In genomic region chr6:29845405-29846006, GRCh38 we compare ENCODE assay signal across 1 cellular context.
TF ChIP-seq lines count a peak whose summit lies in the region.

No MANE protein-coding gene starts in this region.

TF ChIP-seq in GM12878, 131 proteins besides CTCF, POLR2A, EP300 and RAD21 (continued from another document):
- TF ChIP-seq IRF3 (IDR thresholded peaks at IDR 0.05): no peak
- TF ChIP-seq ZZZ3 (IDR thresholded peaks at IDR 0.05; ENCODE audit: control insufficient read depth, insufficient read length, low read depth): no peak
- no peak for TF ChIP-seq CREB1 (IDR thresholded peaks at IDR 0.05; ENCODE audit: low read depth)
- peak; percentile 48 to 74; a peak in 3 of 4 replicates for TF ChIP-seq IKZF2 (IDR thresholded peaks at IDR 0.05)
TF ChIP-seq in GM12878: peak in this region for 7.
